Comparison of ENCODE assay signal across 19 cellular contexts in the genomic region with DNA sequence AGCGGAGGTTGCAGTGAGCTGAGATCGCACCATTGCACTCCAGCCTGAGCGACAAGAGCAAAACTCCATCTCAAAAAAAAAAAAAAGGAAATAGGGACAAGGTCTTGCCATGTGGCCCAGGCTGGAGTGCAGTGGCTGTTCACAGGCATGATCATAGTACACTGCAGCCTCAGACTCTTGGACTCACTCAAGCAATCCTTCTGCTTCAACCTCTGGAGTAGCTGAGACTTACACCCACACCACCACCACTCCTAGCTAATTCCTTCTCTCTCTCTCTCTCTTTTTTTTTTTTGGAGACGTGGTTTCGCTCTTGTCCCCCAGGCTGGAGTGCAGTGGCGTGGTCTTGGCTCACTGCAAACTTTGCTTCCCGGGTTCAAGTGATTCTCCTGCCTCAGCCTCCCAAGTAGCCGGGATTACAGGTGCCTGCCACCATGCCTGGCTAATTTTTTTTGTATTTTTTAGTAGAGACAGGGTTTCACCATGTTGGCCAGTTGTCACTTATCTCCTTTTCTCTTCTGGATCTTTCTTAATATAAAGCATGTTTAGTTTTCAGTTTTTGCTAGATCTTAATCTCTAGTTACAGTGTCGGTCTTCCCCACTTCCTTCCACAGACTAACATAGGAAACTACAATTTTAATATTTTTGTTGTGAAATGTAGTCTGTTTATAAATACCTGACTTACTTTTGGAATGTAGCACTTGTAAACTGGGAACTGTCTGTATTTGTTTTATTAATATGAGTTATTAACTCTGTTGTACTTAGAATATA. TPM values are rescaled to one million over a fixed set of nuclear protein-coding genes. Genes with fewer than 3 reads are reported as not detected.
A peak's percentile ranks its signal among the peaks of the same experiment; 100 is the strongest.
DNase-seq lines count a peak whose midpoint lies in the region; ATAC-seq, FAIRE-seq and TF ChIP-seq lines count a peak whose summit lies in the region.
"Had no signal": no experiment of that assay in that cellular context is flagged by ENCODE, and none has a peak within 500 bp of the region (broad histone marks: within the 10 kb centered on the region; RNA-seq: fewer than 3 reads in every experiment).

No MANE protein-coding gene starts in this region.

- H3K4me2 ChIP-seq in endothelial cell of umbilical vein (ENCODE audit: insufficient read depth, low read length) = peak overlapping the region; percentile 2

- no peaks in the 10 kb centered on the region for H4K20me1 ChIP-seq in endothelial cell of umbilical vein (replicated peaks; ENCODE audit: control insufficient read depth, extremely low read depth, insufficient read depth, low read length)

- ATAC-seq in T-helper 17 cell = peak; percentile 55
- no peak for ATAC-seq in HG03460 (IDR thresholded peaks at IDR 0.05; ENCODE audit: unreplicated experiment)

- peaks cover 7% of the 10 kb centered on the region for H3K36me3 ChIP-seq in CD4-positive, alpha-beta memory T cell (ENCODE audit: insufficient read depth, low read length)
- peaks cover 1 to 5% of the 10 kb centered on the region in 2 experiments for H3K36me3 ChIP-seq in endothelial cell of umbilical vein (ENCODE audit: control insufficient read depth in 2 of 2, extremely low read depth in 1 of 2, insufficient read depth in 2 of 2, low read length in 2 of 2)
- H3K36me3 ChIP-seq: transverse colon had no signal

- peak overlapping the region in 6 of 7 donors; percentile 20 to 93 (median 49) for H3K27ac Mint-ChIP-seq in CD14-positive monocyte
- H3K27ac Mint-ChIP-seq in CD4-positive, alpha-beta memory T cell = peak overlapping the region; percentile 20 to 88 (median 78)
- peak overlapping the region; percentile 83 for H3K27ac Mint-ChIP-seq in T-helper 17 cell
- H3K27ac Mint-ChIP-seq: memory B cell had no signal

- CTCF ChIA-PET in CD4-positive, alpha-beta memory T cell (lab: Charles Lee; ENCODE audit: partially characterized antibody) = interaction anchor here (0.6 to 4.3 kb wide), 6 partner anchors 8 to 109 kb away, joined by 4 to 16 read pairs (median 4); a partner anchor contains a TSS
- CTCF ChIA-PET in endothelial cell of umbilical vein (lab: Charles Lee) = interaction anchor here (0.7 to 1.7 kb wide), 3 partner anchors 23 to 161 kb away, joined by 3 to 5 read pairs (median 4); a partner anchor contains a TSS

- H3K4me3 Mint-ChIP-seq in CD14-positive monocyte (no peak overlapping the region), T-helper 17 cell (peak overlapping the region; percentile 84)
- peak overlapping the region; percentile 3 to 86 (median 68) for H3K4me3 Mint-ChIP-seq in CD4-positive, alpha-beta memory T cell
- H3K4me3 Mint-ChIP-seq: memory B cell had no signal

- H3K4me1 Mint-ChIP-seq in CD14-positive monocyte = peaks cover 25% of the 10 kb centered on the region
- peaks cover 39 to 76% (median 55%) of the 10 kb centered on the region in 4 donors for H3K4me1 Mint-ChIP-seq in CD4-positive, alpha-beta memory T cell
- H3K4me1 Mint-ChIP-seq in T-helper 17 cell = peaks cover 45% of the 10 kb centered on the region

- H3K9ac ChIP-seq in endothelial cell of umbilical vein (replicated peaks; ENCODE audit: extremely low read depth, insufficient read depth, low read length) = no peak overlapping the region

- POLR2A ChIA-PET in CD4-positive, alpha-beta memory T cell (lab: Charles Lee; ENCODE audit: partially characterized antibody) = interaction anchor here (0.8 to 4.7 kb wide), 3 partner anchors 12 to 34 kb away, joined by 3 to 24 read pairs (median 9); a partner anchor contains a TSS
- POLR2A ChIA-PET in endothelial cell of umbilical vein (lab: Charles Lee) = no interaction called here

- intact Hi-C loops in CD14-positive monocyte (cut with micrococcal nuclease) (no loop called here), endothelial cell of umbilical vein (cut with micrococcal nuclease) (loop anchor here (1.0 to 5.0 kb wide), 2 partner anchors 21 to 34 kb away; no protein-coding TSS in a partner anchor)
- intact Hi-C loops in CD4-positive, alpha-beta memory T cell (cut with micrococcal nuclease) = loop anchor here (2.0 to 5.0 kb wide), 2 partner anchors 22 to 34 kb away; a partner anchor contains a TSS

- no peak overlapping the region for H2AFZ ChIP-seq in endothelial cell of umbilical vein (ENCODE audit: low read depth, low read length)

- DNase-seq in CD14-positive monocyte (ENCODE audit: low spot score) (no peak), T-helper 17 cell (no peak), endothelial cell of umbilical vein (ENCODE audit: low read depth, low spot score) (peak; percentile 18), NCI-H524 treated with DMSO at 0.1 percent for 48 hours (lab: John Stamatoyannopoulos, UW) (no peak), NCI-H748 treated with DMSO at 0.1 percent for 48 hours (lab: John Stamatoyannopoulos, UW) (no peak)
- peak in 2 of 5 donors; percentile 6 to 17 for DNase-seq in CD4-positive, alpha-beta memory T cell
- no peak for DNase-seq in stimulated activated CD4-positive, alpha-beta T cell treated with anti-CD3 and anti-CD28 coated beads, Interleukin-2, amount 100 ng/mL, for 24 hours
- DNase-seq: aorta; NCI-H1930; NCI-H510A treated with DMSO at 0.1 percent for 48 hours; occipital lobe; OCI-M1; stimulated activated CD4-positive, alpha-beta T cell treated with anti-CD3 and anti-CD28 coated beads, Interleukin-4, amount 100 ng/mL, for 1 hour; transverse colon had no signal

- no peak overlapping the region for H3K4me3 ChIP-seq in CD4-positive, alpha-beta memory T cell (ENCODE audit: low read length in 2 of 2)
- no peak overlapping the region for H3K4me3 ChIP-seq in endothelial cell of umbilical vein (replicated peaks in 1 of 3; ENCODE audit: insufficient read depth in 1 of 3, low read depth in 1 of 3, low read length in 3 of 3)
- H3K4me3 ChIP-seq: SK-N-MC, transverse colon had no signal

- dilution Hi-C loops in endothelial cell of umbilical vein (cut with MboI; ENCODE audit: extremely low pct_ligation_motif_present, low sequenced_read_pairs) = no loop called here

- H3K79me2 ChIP-seq in endothelial cell of umbilical vein (ENCODE audit: control insufficient read depth, insufficient read depth, low read length) = peaks cover 62% of the 10 kb centered on the region

- H3K9me3 Mint-ChIP-seq in CD14-positive monocyte = peaks cover 0 to 2% (median 0%) of the 10 kb centered on the region in 7 donors
- H3K9me3 Mint-ChIP-seq in CD4-positive, alpha-beta memory T cell = no peaks in the 10 kb centered on the region
- H3K9me3 Mint-ChIP-seq: memory B cell had no signal

- no peak overlapping the region for H3K27ac ChIP-seq in CD4-positive, alpha-beta memory T cell (ENCODE audit: low read depth, low read length)
- H3K27ac ChIP-seq in endothelial cell of umbilical vein (ENCODE audit: insufficient read depth, low read depth, low read length) = no peak overlapping the region
- H3K27ac ChIP-seq: SK-N-MC, transverse colon had no signal

- BruUV-seq in endothelial cell of umbilical vein (replicated peaks; lab: Mats Ljungman, UMichigan) = no TSS peak

- TF ChIP-seq POLR2A in endothelial cell of umbilical vein (IDR thresholded peaks at IDR 0.05; ENCODE audit: low read depth, low read length) = no peak

- no peaks in the 10 kb centered on the region for H3K27me3 ChIP-seq in CD4-positive, alpha-beta memory T cell (ENCODE audit: insufficient read depth, low read length)
- no peaks in the 10 kb centered on the region for H3K27me3 ChIP-seq in endothelial cell of umbilical vein (ENCODE audit: control insufficient read depth in 2 of 2, insufficient read depth in 2 of 2, low read length in 2 of 2)
- H3K27me3 ChIP-seq: transverse colon had no signal

- no peaks in the 10 kb centered on the region for H3K9me3 ChIP-seq in CD4-positive, alpha-beta memory T cell (ENCODE audit: control insufficient read depth in 1 of 2, low read length in 2 of 2)
- H3K9me3 ChIP-seq in T-helper 17 cell (ENCODE audit: control insufficient read depth, low read length, poor library complexity, severe bottlenecking) = no peaks in the 10 kb centered on the region
- no peaks in the 10 kb centered on the region for H3K9me3 ChIP-seq in endothelial cell of umbilical vein (replicated peaks; ENCODE audit: control insufficient read depth, insufficient read depth, low read length)
- H3K9me3 ChIP-seq: transverse colon had no signal

- H3K36me3 Mint-ChIP-seq in CD14-positive monocyte = peaks cover 37 to 55% of the 10 kb centered on the region in 2 donors
- peaks cover 16 to 18% of the 10 kb centered on the region in 2 donors for H3K36me3 Mint-ChIP-seq in CD4-positive, alpha-beta memory T cell
- H3K36me3 Mint-ChIP-seq in T-helper 17 cell (ENCODE audit: low read depth) = peaks cover 10% of the 10 kb centered on the region

- H3K27me3 Mint-ChIP-seq in CD14-positive monocyte (ENCODE audit: low read depth in 3 of 3) (no peaks in the 10 kb centered on the region), T-helper 17 cell (no peaks in the 10 kb centered on the region)
- H3K27me3 Mint-ChIP-seq in CD4-positive, alpha-beta memory T cell = no peaks in the 10 kb centered on the region
- H3K27me3 Mint-ChIP-seq: memory B cell had no signal

- peaks cover 25% of the 10 kb centered on the region for H3K4me1 ChIP-seq in CD4-positive, alpha-beta memory T cell (ENCODE audit: insufficient read depth, low read length)
- peaks cover 17% of the 10 kb centered on the region for H3K4me1 ChIP-seq in endothelial cell of umbilical vein (ENCODE audit: control insufficient read depth, extremely low read depth, insufficient read depth, low read length)

- FAIRE-seq in endothelial cell of umbilical vein (lab: Jason Lieb, UNC) = no peak

- H3K9me1 ChIP-seq in endothelial cell of umbilical vein (replicated peaks; ENCODE audit: control insufficient read depth, extremely low read depth, insufficient read depth, low read length) = no peaks in the 10 kb centered on the region

- TF ChIP-seq CTCF in CD14-positive monocyte (IDR thresholded peaks at IDR 0.05) (no peak), endothelial cell of umbilical vein (IDR thresholded peaks at IDR 0.05; ENCODE audit: extremely low read depth in 1 of 2, insufficient read depth in 1 of 2, low read depth in 1 of 2, low read length in 2 of 2) (no peak)

RNA-seq across cellular contexts. Expression of a gene that starts 22.6 kb away (rescaled TPM):
- 10 to 100 TPM in 1 of 2 donors, 1 to 10 TPM in 1; 7.6 to 24.0 TPM for polyA plus RNA-seq in CD14-positive monocyte
- total RNA-seq in CD4-positive, alpha-beta memory T cell = 10 to 100 TPM; 39.5 to 39.8 TPM
- polyA plus RNA-seq in CD4-positive, alpha-beta memory T cell = 10 to 100 TPM in 1 of 2 donors, 1 to 10 TPM in 1; 3.6 to 15.6 TPM
- total RNA-seq in T-helper 17 cell = 10 to 100 TPM; 36.1 to 41.9 TPM
- total RNA-seq in endothelial cell of umbilical vein = 40.1 and 41.5 TPM in 2 replicates
- polyA plus RNA-seq in endothelial cell of umbilical vein = 12.5 and 15.5 TPM in 2 replicates
- polyA plus RNA-seq in endothelial cell of umbilical vein (2011; cell fraction: cytosol; rRNA removed) = 15.3 and 16.3 TPM in 2 replicates
- 26.4 and 30.7 TPM in 2 replicates for polyA plus RNA-seq in endothelial cell of umbilical vein (2011; cell fraction: nucleus; rRNA removed)
- polyA plus RNA-seq in endothelial cell of umbilical vein (2012) = 16.8 and 19.8 TPM in 2 replicates
- polyA minus RNA-seq in endothelial cell of umbilical vein = 31.4 and 34.9 TPM in 2 replicates
- polyA minus RNA-seq in endothelial cell of umbilical vein (2011; cell fraction: cytosol; rRNA and poly(A)+ RNA removed) = 7.5 TPM
- polyA minus RNA-seq in endothelial cell of umbilical vein (2011; cell fraction: nucleus; rRNA and poly(A)+ RNA removed) = 19.9 and 29.0 TPM in 2 replicates

RNA-seq across cellular contexts. Expression of a gene that starts 43.4 kb away (rescaled TPM):
- polyA plus RNA-seq in CD14-positive monocyte (under 1 TPM in 1 of 2 donors, not detected in 1; 0.09 TPM), endothelial cell of umbilical vein (not detected in 2 replicates)
- 1 to 10 TPM in 1 of 2 experiments, under 1 TPM in 1; 0.86 to 1.1 TPM for total RNA-seq in CD4-positive, alpha-beta memory T cell
- not detected for polyA plus RNA-seq in CD4-positive, alpha-beta memory T cell
- total RNA-seq in T-helper 17 cell (1 to 10 TPM in 1 of 2 donors, under 1 TPM in 1; 0.65 to 1.0 TPM), endothelial cell of umbilical vein (not detected in 2 replicates)
- not detected in 2 replicates for polyA plus RNA-seq in endothelial cell of umbilical vein (2011; cell fraction: cytosol; rRNA removed)
- polyA plus RNA-seq in endothelial cell of umbilical vein (2011; cell fraction: nucleus; rRNA removed) = not detected in 2 replicates
- polyA plus RNA-seq in endothelial cell of umbilical vein (2012) = not detected in 2 replicates
- polyA minus RNA-seq in endothelial cell of umbilical vein = 0.57 TPM in 1 of 2 replicates, not detected in the other
- not detected for polyA minus RNA-seq in endothelial cell of umbilical vein (2011; cell fraction: cytosol; rRNA and poly(A)+ RNA removed)
- not detected in 2 replicates for polyA minus RNA-seq in endothelial cell of umbilical vein (2011; cell fraction: nucleus; rRNA and poly(A)+ RNA removed)
- total RNA-seq: M059J, occipital lobe had no signal
- polyA plus RNA-seq: BJ had no signal

Comparison
In these comparisons a context has a peak if more than half of its experiments do, and no peak if none do; other contexts are left out.
1. H3K4me3 Mint-ChIP-seq: peak in CD4-positive, alpha-beta memory T cell (8 of 8) and T-helper 17 cell (single experiment); none in CD14-positive monocyte (0 of 2).
2. intact Hi-C loops: an anchor here in CD4-positive, alpha-beta memory T cell (2.0 to 5.0 kb wide) and endothelial cell of umbilical vein (1.0 to 5.0 kb wide); none called in CD14-positive monocyte.
3. Peak in every context shown above with its lines, with median percentiles within 50 percentile points of each other: H3K27ac Mint-ChIP-seq.